8 cellular contexts compared by ENCODE assay signal in the genomic region with DNA sequence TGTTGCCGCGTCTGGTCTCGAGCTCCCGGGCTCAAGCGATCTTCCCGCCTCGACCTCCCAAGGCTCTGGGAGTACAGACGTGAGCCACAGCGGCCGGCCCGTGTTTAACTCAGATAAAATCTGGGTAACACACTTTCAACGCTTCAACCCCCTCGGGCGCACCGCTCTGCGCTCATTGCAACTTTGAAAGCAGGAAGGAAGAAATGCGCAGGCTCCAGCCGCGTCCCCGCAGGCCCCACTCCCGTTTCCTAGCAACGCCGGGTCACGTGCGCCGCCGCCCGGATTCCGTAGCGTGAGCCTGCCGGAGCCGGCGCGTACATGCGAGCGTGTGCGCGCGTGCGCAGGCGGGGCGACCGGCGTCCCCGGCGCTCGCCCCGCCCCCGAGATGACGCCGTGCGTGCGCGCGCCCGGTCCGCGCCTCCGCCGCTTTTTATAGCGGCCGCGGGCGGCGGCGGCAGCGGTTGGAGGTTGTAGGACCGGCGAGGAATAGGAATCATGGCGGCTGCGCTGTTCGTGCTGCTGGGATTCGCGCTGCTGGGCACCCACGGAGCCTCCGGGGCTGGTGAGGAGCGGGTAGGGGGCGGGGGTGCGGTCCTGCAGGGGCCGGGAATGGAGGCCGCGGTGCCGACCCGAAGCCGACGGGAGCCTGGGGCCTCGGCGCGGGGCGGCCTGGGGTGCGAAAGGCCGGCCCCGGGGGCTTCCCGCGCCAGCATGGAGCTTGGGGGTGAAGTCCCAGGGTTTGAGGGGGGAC. TPM values are rescaled to one million over a fixed set of nuclear protein-coding genes. Genes with fewer than 3 reads are reported as not detected.
DNase-seq lines count a peak whose midpoint lies in the region; ATAC-seq and TF ChIP-seq lines count a peak whose summit lies in the region.

A gene (plus strand): TSS at position 457 of the 751 bp plus-strand sequence. CDS start 39 bp downstream, at position 496.

- ATAC-seq in HG03196 (IDR thresholded peaks at IDR 0.05; ENCODE audit: unreplicated experiment) (peak; percentile 70), activated B cell treated with CpG ODN at 0.5 μM for 24 hours (ENCODE audit: low read depth) (peak; percentile 82)

- H3K9me3 ChIP-seq in spleen, result no peaks in the 10 kb centered on the region

- POLR2A ChIA-PET in AG04449 (lab: Yijun Ruan, JAX) (interaction anchor here (0.6 to 1.4 kb wide), 4 partner anchors 12 to 105 kb away, joined by 3 to 4 read pairs (median 4); no protein-coding TSS in a partner anchor), activated B cell treated with CpG ODN at 0.5 μM for 24 hours (lab: Charles Lee) (interaction anchor here (0.6 to 2.0 kb wide), 7 partner anchors 13 to 91 kb away, joined by 3 to 5 read pairs (median 3); a partner anchor contains a TSS)

- in situ Hi-C loops in GM18951 (cut with MboI; ENCODE audit: low sequenced_read_pairs, unreplicated experiment), result no loop called here

- H3K4me3 ChIP-seq in AG04449 (ENCODE audit: low read depth, low read length) (peak within 1 kb of the TSS; percentile 93), spleen (peak within 1 kb of the TSS; percentile 81 to 98 (median 86))

- no peak for TF ChIP-seq CTCF in AG04449 (IDR thresholded peaks at IDR 0.05; ENCODE audit: insufficient read depth, low read length, missing control alignments)
- no peak for TF ChIP-seq CTCF in activated B cell treated with CpG ODN at 0.5 μM for 24 hours (IDR thresholded peaks at IDR 0.05)
- TF ChIP-seq CTCF in spleen (IDR thresholded peaks at IDR 0.05 in 8 of 11, conservative IDR thresholded peaks at IDR 0.05 in 3 of 11), result peak in 2 of 11 experiments; percentile 40 to 44

- peak; percentile 99 for TF ChIP-seq POLR2A in GM18951 (IDR thresholded peaks at IDR 0.05; ENCODE audit: extremely low read depth, insufficient read depth, insufficient read length)
- TF ChIP-seq POLR2A in spleen (IDR thresholded peaks at IDR 0.05), result peak; percentile 9 to 89 (median 54)

- H3K27ac ChIP-seq in caudate nucleus (ENCODE audit: low read depth, low read length) (peak within 1 kb of the TSS; percentile 82), spleen (peak within 1 kb of the TSS; percentile 81 to 97 (median 90))

- H3K27ac Mint-ChIP-seq in activated B cell treated with CpG ODN at 0.5 μM for 24 hours, result peak within 1 kb of the TSS; percentile 99

- no peaks in the 10 kb centered on the region for H3K9me3 Mint-ChIP-seq in activated B cell treated with CpG ODN at 0.5 μM for 24 hours

- CTCF ChIA-PET in AG04449 (lab: Yijun Ruan, JAX) (no interaction called here), activated B cell treated with CpG ODN at 0.5 μM for 24 hours (lab: Charles Lee) (interaction anchor here (1.3 kb wide), 1 partner anchor 66 kb away, joined by 3 read pairs; no protein-coding TSS in a partner anchor)

- peaks cover 0 to 13% (median 0%) of the 10 kb centered on the region in 6 donors for H3K36me3 ChIP-seq in spleen

- H3K27me3 ChIP-seq in spleen (replicated peaks in 1 of 7), result no peaks in the 10 kb centered on the region

- peaks cover 36% of the 10 kb centered on the region for H3K4me1 Mint-ChIP-seq in activated B cell treated with CpG ODN at 0.5 μM for 24 hours

- DNase-seq in AG04449 (ENCODE audit: low read depth, low spot score), result peak; percentile 77
- peak; percentile 99 for DNase-seq in NCI-H345 (lab: John Stamatoyannopoulos, UW)
- peak; percentile 98 for DNase-seq in activated B cell treated with CpG ODN at 0.5 μM for 24 hours
- peak in 60 of 61 donors; percentile 57 to 97 (median 94) for DNase-seq in caudate nucleus (lab: John Stamatoyannopoulos, UW)
- peak; percentile 98 for DNase-seq in inferior parietal cortex (ENCODE audit: extremely low spot score)
- DNase-seq in spleen, result peak; percentile 100

- intact Hi-C loops in activated B cell treated with CpG ODN at 0.5 μM for 24 hours (cut with micrococcal nuclease), result loop anchor here (1.0 to 2.0 kb wide), 6 partner anchors 61 to 834 kb away; a partner anchor contains a TSS
- intact Hi-C loops in spleen (cut with DNase I; ENCODE audit: low total_unique reads), result loop anchor here (5.0 kb wide), 1 partner anchor 40 kb away; a partner anchor contains a TSS

- peak within 1 kb of the TSS; percentile 97 for H3K4me3 Mint-ChIP-seq in activated B cell treated with CpG ODN at 0.5 μM for 24 hours

- H3K27me3 Mint-ChIP-seq in activated B cell treated with CpG ODN at 0.5 μM for 24 hours, result no peaks in the 10 kb centered on the region

- H3K36me3 Mint-ChIP-seq in activated B cell treated with CpG ODN at 0.5 μM for 24 hours (ENCODE audit: low read depth), result peaks cover 6% of the 10 kb centered on the region

- WGBS in spleen, 5 donors, result 0 to 1% (median 0%) methylated on average over 72 to 95 of the region's 95 CpGs

- peaks cover 30 to 63% (median 52%) of the 10 kb centered on the region in 6 donors for H3K4me1 ChIP-seq in spleen

RNA-seq across cellular contexts. Expression of the gene that starts here (rescaled TPM):
- total RNA-seq in activated B cell treated with CpG ODN at 0.5 μM for 24 hours (150 and 152 TPM in 2 replicates), spleen (100 to 1,000 TPM; 180 to 307 (median 274) TPM)
- 100 to 1,000 TPM in 2 of 3 donors, 10 to 100 TPM in 1; 95.3 to 141 (median 139) TPM for polyA plus RNA-seq in spleen

Comparison
In these comparisons a context has a peak if more than half of its experiments do, and no peak if none do; other contexts are left out.
1. Peak in every context shown above with its lines: DNase-seq, ATAC-seq, H3K4me3 ChIP-seq and H3K27ac ChIP-seq.